Comparison of ENCODE assay signal across 17 cellular contexts in the genomic region with DNA sequence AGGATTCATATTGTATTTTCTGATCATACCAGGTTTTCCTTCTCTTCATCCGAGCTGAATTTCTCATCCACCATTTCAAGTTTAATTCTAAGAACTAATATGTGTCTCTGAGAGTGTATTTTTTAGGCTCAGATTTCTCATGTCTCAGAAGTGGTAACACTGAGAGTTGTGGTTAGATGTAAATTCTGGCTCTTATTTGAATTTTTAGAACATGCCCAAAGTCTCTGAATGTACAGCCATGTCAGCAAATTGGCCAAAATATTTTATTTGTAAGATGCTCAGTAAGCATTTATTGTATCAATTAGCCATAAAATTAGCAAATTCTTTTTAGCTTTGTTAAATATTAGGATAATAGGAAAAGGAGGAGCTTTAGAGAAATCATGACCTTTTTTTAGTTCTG. TPM values are rescaled to one million over a fixed set of nuclear protein-coding genes. Genes with fewer than 3 reads are reported as not detected.
DNase-seq lines count a peak whose midpoint lies in the region; ATAC-seq and TF ChIP-seq lines count a peak whose summit lies in the region.
"Had no signal": no experiment of that assay in that cellular context is flagged by ENCODE, and none has a peak within 500 bp of the region (broad histone marks: within the 10 kb centered on the region; RNA-seq: fewer than 3 reads in every experiment).

No MANE protein-coding gene starts in this region.

- TF ChIP-seq CTCF in mesothelial cell of epicardium (IDR thresholded peaks at IDR 0.05; ENCODE audit: unreplicated experiment) (no peak), endothelial cell (IDR thresholded peaks at IDR 0.05; ENCODE audit: unreplicated experiment) (no peak)

- H3K36me3 Mint-ChIP-seq in activated naive CD8-positive, alpha-beta T cell treated with anti-CD3 and anti-CD28 coated beads for 36 hours, result no peaks in the 10 kb centered on the region
- H3K36me3 Mint-ChIP-seq in activated naive CD8-positive, alpha-beta T cell treated with anti-CD3 and anti-CD28 coated beads, Interleukin-2, amount 50 U/mL, for 24 hours (ENCODE audit: low read depth), result no peaks in the 10 kb centered on the region
- H3K36me3 Mint-ChIP-seq in stimulated activated effector memory CD8-positive, alpha-beta T cell treated with anti-CD3 and anti-CD28 coated beads, Interleukin-12 subunit alpha, Interleukin-12 subunit beta, amount 100 ng/mL, for 72 hours, result peaks cover 6% of the 10 kb centered on the region
- no peaks in the 10 kb centered on the region for H3K36me3 Mint-ChIP-seq in mesothelial cell of epicardium
- H3K36me3 Mint-ChIP-seq in endothelial cell (ENCODE audit: low read depth, unreplicated experiment), result no peaks in the 10 kb centered on the region

- H3K4me1 Mint-ChIP-seq in activated naive CD8-positive, alpha-beta T cell treated with anti-CD3 and anti-CD28 coated beads for 36 hours, result peaks cover 10% of the 10 kb centered on the region
- peaks cover 10% of the 10 kb centered on the region for H3K4me1 Mint-ChIP-seq in activated naive CD8-positive, alpha-beta T cell treated with anti-CD3 and anti-CD28 coated beads, Interleukin-2, amount 50 U/mL, for 24 hours
- H3K4me1 Mint-ChIP-seq in stimulated activated effector memory CD8-positive, alpha-beta T cell treated with anti-CD3 and anti-CD28 coated beads, Interleukin-12 subunit alpha, Interleukin-12 subunit beta, amount 100 ng/mL, for 72 hours, result peaks cover 10% of the 10 kb centered on the region
- no peaks in the 10 kb centered on the region for H3K4me1 Mint-ChIP-seq in mesothelial cell of epicardium
- H3K4me1 Mint-ChIP-seq in endothelial cell (ENCODE audit: unreplicated experiment), result no peaks in the 10 kb centered on the region

- peak overlapping the region; percentile 26 for H3K4me3 Mint-ChIP-seq in activated naive CD8-positive, alpha-beta T cell treated with anti-CD3 and anti-CD28 coated beads for 36 hours
- no peak overlapping the region for H3K4me3 Mint-ChIP-seq in activated naive CD8-positive, alpha-beta T cell treated with anti-CD3 and anti-CD28 coated beads, Interleukin-2, amount 50 U/mL, for 24 hours
- H3K4me3 Mint-ChIP-seq in stimulated activated effector memory CD8-positive, alpha-beta T cell treated with anti-CD3 and anti-CD28 coated beads, Interleukin-12 subunit alpha, Interleukin-12 subunit beta, amount 100 ng/mL, for 72 hours, result no peak overlapping the region
- no peak overlapping the region for H3K4me3 Mint-ChIP-seq in mesothelial cell of epicardium
- no peak overlapping the region for H3K4me3 Mint-ChIP-seq in endothelial cell (ENCODE audit: unreplicated experiment)
- H3K4me3 Mint-ChIP-seq: effector memory CD8-positive, alpha-beta T cell had no signal

- ATAC-seq in activated naive CD8-positive, alpha-beta T cell treated with anti-CD3 and anti-CD28 coated beads, Interleukin-2, amount 50 U/mL, for 24 hours, result no peak
- ATAC-seq in GM21576 (IDR thresholded peaks at IDR 0.05; ENCODE audit: unreplicated experiment) (peak; percentile 53), HG03280 (IDR thresholded peaks at IDR 0.05; ENCODE audit: unreplicated experiment) (peak; percentile 68)
- ATAC-seq in stimulated activated effector memory CD8-positive, alpha-beta T cell treated with anti-CD3 and anti-CD28 coated beads, Interleukin-12 subunit alpha, Interleukin-12 subunit beta, amount 100 ng/mL, for 72 hours, result peak; percentile 61
- ATAC-seq: Right ventricle myocardium inferior had no signal

- H3K27ac Mint-ChIP-seq in activated naive CD8-positive, alpha-beta T cell treated with anti-CD3 and anti-CD28 coated beads for 36 hours, result peak overlapping the region; percentile 54
- H3K27ac Mint-ChIP-seq in activated naive CD8-positive, alpha-beta T cell treated with anti-CD3 and anti-CD28 coated beads, Interleukin-2, amount 50 U/mL, for 24 hours, result no peak overlapping the region
- H3K27ac Mint-ChIP-seq in stimulated activated effector memory CD8-positive, alpha-beta T cell treated with anti-CD3 and anti-CD28 coated beads, Interleukin-12 subunit alpha, Interleukin-12 subunit beta, amount 100 ng/mL, for 72 hours, result peak overlapping the region; percentile 16
- H3K27ac Mint-ChIP-seq in mesothelial cell of epicardium, result no peak overlapping the region
- H3K27ac Mint-ChIP-seq in endothelial cell (ENCODE audit: unreplicated experiment), result no peak overlapping the region

- no peak for DNase-seq in activated naive CD8-positive, alpha-beta T cell treated with anti-CD3 and anti-CD28 coated beads for 36 hours
- no peak for DNase-seq in activated naive CD8-positive, alpha-beta T cell treated with anti-CD3 and anti-CD28 coated beads, Interleukin-2, amount 50 U/mL, for 24 hours
- no peak for DNase-seq in stimulated activated effector memory CD8-positive, alpha-beta T cell treated with anti-CD3 and anti-CD28 coated beads, Interleukin-12 subunit alpha, Interleukin-12 subunit beta, amount 100 ng/mL, for 72 hours (ENCODE audit: low spot score in 2 of 2)
- no peak for DNase-seq in mesothelial cell of epicardium (ENCODE audit: low spot score in 2 of 2, unreplicated experiment in 2 of 2)
- DNase-seq in endothelial cell (ENCODE audit: low spot score), result no peak
- no peak for DNase-seq in activated effector memory CD4-positive, alpha-beta T cell treated with Interleukin-2 at 50 U/mL for 16 hours
- DNase-seq: activated CD4-positive, alpha-beta T cell treated with anti-CD3 and anti-CD28 coated beads, Interleukin-2, amount 50 U/mL, for 4 hours; activated gamma-delta T cell; NCI-H2081 treated with DMSO at 0.1 percent for 48 hours; NCI-H82; T1000 had no signal

- no peaks in the 10 kb centered on the region for H3K9me3 Mint-ChIP-seq in activated naive CD8-positive, alpha-beta T cell treated with anti-CD3 and anti-CD28 coated beads for 36 hours
- H3K9me3 Mint-ChIP-seq in activated naive CD8-positive, alpha-beta T cell treated with anti-CD3 and anti-CD28 coated beads, Interleukin-2, amount 50 U/mL, for 24 hours, result no peaks in the 10 kb centered on the region
- H3K9me3 Mint-ChIP-seq in stimulated activated effector memory CD8-positive, alpha-beta T cell treated with anti-CD3 and anti-CD28 coated beads, Interleukin-12 subunit alpha, Interleukin-12 subunit beta, amount 100 ng/mL, for 72 hours, result no peaks in the 10 kb centered on the region
- H3K9me3 Mint-ChIP-seq in mesothelial cell of epicardium (no peaks in the 10 kb centered on the region), endothelial cell (ENCODE audit: unreplicated experiment) (no peaks in the 10 kb centered on the region)
- H3K9me3 Mint-ChIP-seq: effector memory CD8-positive, alpha-beta T cell had no signal

- peaks cover 29% of the 10 kb centered on the region for H3K27me3 Mint-ChIP-seq in activated naive CD8-positive, alpha-beta T cell treated with anti-CD3 and anti-CD28 coated beads for 36 hours
- peaks cover 12% of the 10 kb centered on the region for H3K27me3 Mint-ChIP-seq in activated naive CD8-positive, alpha-beta T cell treated with anti-CD3 and anti-CD28 coated beads, Interleukin-2, amount 50 U/mL, for 24 hours
- peaks cover 38% of the 10 kb centered on the region for H3K27me3 Mint-ChIP-seq in mesothelial cell of epicardium (ENCODE audit: low read depth)
- peaks cover 2% of the 10 kb centered on the region for H3K27me3 Mint-ChIP-seq in endothelial cell (ENCODE audit: unreplicated experiment)

RNA-seq across cellular contexts. Expression of a gene that starts 16.6 kb away (rescaled TPM):
- total RNA-seq in activated naive CD8-positive, alpha-beta T cell treated with anti-CD3 and anti-CD28 coated beads for 36 hours, result not detected
- 0.02 to 0.18 TPM (median 0.05 TPM) in 3 replicates for total RNA-seq in mesothelial cell of epicardium
- total RNA-seq in endothelial cell (ENCODE audit: unreplicated experiment), result 0.15 TPM
- total RNA-seq: bronchial epithelial cell, osteoblast had no signal

Comparison
In these comparisons a context has a peak if more than half of its experiments do, and no peak if none do; other contexts are left out.
1. H3K27ac Mint-ChIP-seq: peak in activated naive CD8-positive, alpha-beta T cell treated with anti-CD3 and anti-CD28 coated beads for 36 hours (single experiment) and stimulated activated effector memory CD8-positive, alpha-beta T cell treated with anti-CD3 and anti-CD28 coated beads, Interleukin-12 subunit alpha, Interleukin-12 subunit beta, amount 100 ng/mL, for 72 hours (single experiment); none in activated naive CD8-positive, alpha-beta T cell treated with anti-CD3 and anti-CD28 coated beads, Interleukin-2, amount 50 U/mL, for 24 hours (single experiment), mesothelial cell of epicardium (single experiment) and endothelial cell (single experiment).